Comparison of ENCODE assay signal across 8 cellular contexts in the genomic region with DNA sequence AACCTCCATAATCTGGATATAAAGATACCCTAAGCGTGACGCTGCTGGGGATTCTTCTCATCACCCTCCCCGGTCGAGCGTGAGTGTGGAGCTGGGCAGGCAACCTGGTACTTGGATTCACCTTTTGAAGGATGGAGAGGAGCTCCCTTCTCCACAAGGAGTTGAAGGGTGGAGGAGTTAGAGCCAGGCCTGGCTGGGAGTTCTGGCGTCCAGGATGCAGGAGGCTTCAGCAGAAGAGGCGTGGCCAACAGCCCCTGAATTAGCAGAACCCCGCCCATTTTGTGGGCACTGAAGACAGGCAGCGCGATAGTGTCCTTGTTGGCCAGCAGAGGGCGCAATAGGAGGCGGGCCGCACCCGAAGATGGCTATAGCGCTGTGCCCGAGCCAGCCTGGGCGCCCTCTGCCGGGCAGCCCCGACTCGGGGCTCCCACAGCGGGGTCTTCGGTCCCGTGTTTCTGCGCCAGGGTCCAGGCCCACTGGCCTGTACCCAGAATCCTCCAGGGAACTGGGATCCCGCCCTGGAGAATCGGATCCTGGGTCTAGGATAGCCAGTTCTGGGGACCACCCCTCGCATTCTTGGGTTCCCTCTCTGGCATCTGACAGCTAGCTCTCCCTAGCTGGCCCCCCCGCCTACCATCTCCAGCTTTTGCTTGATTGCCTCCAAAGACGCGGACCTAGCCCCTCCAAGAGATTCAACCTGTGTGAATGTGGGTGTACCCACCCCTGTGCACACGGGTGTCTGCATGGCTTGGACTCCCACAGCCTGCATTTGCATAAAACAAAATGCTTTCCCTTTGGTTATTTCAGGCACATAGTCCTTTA. TPM values are rescaled to one million over a fixed set of nuclear protein-coding genes. Genes with fewer than 3 reads are reported as not detected.
DNase-seq lines count a peak whose midpoint lies in the region; ATAC-seq and TF ChIP-seq lines count a peak whose summit lies in the region.

No MANE protein-coding gene starts in this region.

- H3K36me3 ChIP-seq in right atrium auricular region, result no peaks in the 10 kb centered on the region

- no peak overlapping the region for H3K27ac Mint-ChIP-seq in T-helper 17 cell

- H3K4me3 Mint-ChIP-seq in T-helper 17 cell, result peak overlapping the region; percentile 96

- peak; percentile 88 for ATAC-seq in GM18511 (IDR thresholded peaks at IDR 0.05; ENCODE audit: unreplicated experiment)
- ATAC-seq in HG03025 (IDR thresholded peaks at IDR 0.05; ENCODE audit: low FRiP score, unreplicated experiment), result peak; percentile 65
- peak; percentile 88 for ATAC-seq in T-helper 17 cell
- ATAC-seq in sciatic nerve, result peak; percentile 84

- H3K4me1 Mint-ChIP-seq in T-helper 17 cell, result peaks cover 25% of the 10 kb centered on the region

- peaks cover 0 to 38% of the 10 kb centered on the region in 2 donors for H3K4me1 ChIP-seq in right atrium auricular region

- H3K27me3 ChIP-seq in right atrium auricular region, result no peaks in the 10 kb centered on the region

- intact Hi-C loops in sciatic nerve (cut with DNase I), result no loop called here

- H3K36me3 Mint-ChIP-seq in T-helper 17 cell (ENCODE audit: low read depth), result peaks cover 3% of the 10 kb centered on the region

- H3K27ac ChIP-seq in right atrium auricular region, result no peak overlapping the region

- H3K4me3 ChIP-seq in right atrium auricular region, result peak overlapping the region in 1 of 2 donors; percentile 29

- H3K9me3 ChIP-seq in T-helper 17 cell (ENCODE audit: control insufficient read depth, low read length, poor library complexity, severe bottlenecking) (no peaks in the 10 kb centered on the region), right atrium auricular region (no peaks in the 10 kb centered on the region)

- peaks cover 20% of the 10 kb centered on the region for H3K27me3 Mint-ChIP-seq in T-helper 17 cell

- TF ChIP-seq CTCF in right atrium auricular region (IDR thresholded peaks at IDR 0.05), result peak; percentile 90 to 99

- DNase-seq in A172 (ENCODE audit: low spot score), result peak; percentile 86
- peak; percentile 85 to 88 for DNase-seq in NCI-H1930 (lab: John Stamatoyannopoulos, UW)
- peak; percentile 83 to 91 (median 84) for DNase-seq in T-helper 17 cell
- peak; percentile 83 for DNase-seq in amniotic epithelial cell (ENCODE audit: low read depth)
- peak; percentile 75 for DNase-seq in right atrium auricular region (ENCODE audit: low spot score)
- peak; percentile 92 for DNase-seq in sciatic nerve (ENCODE audit: low spot score)

RNA-seq across cellular contexts. Expression of a gene that starts 26.0 kb away (rescaled TPM):
- 27.2 and 37.8 TPM in 2 replicates for total RNA-seq in A172 (2014; rRNA removed; shearing (Covaris generic))
- total RNA-seq in T-helper 17 cell (1 to 10 TPM; 8.6 to 9.2 TPM), right atrium auricular region (10 to 100 TPM; 14.5 to 29.4 TPM), sciatic nerve (25.3 TPM)
